1 cellular context compared by ENCODE assay signal in the genomic region with DNA sequence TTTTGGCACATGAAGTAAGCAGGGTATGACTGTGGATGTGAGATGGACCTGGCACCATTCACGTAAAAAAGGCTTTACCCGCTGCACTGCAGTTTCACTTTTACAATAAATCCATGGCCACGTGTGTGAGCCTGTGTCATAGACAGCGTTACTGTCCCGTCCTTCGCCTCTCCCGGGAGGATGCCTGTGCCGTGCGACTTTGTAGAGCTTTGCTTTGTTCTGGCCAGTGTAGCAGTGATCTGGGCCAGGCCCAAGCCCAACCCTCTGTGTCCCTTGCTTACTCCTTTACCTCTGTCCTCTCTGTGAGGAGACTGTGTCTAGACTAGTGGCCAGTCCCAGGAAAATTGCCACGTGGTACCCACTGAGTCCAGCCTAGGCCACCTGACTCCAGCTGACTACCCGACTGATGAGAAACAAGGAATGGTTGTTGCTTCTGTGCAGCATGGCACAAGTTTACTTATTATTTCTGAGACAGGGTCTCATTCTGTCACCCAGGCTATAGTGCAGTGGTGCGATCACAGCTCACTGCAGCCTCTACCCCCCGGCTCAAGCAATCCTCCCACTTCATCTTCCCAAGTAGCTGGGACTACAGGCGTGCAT.
A peak's percentile ranks its signal among the peaks of the same experiment; 100 is the strongest.
TF ChIP-seq lines count a peak whose summit lies in the region.

No MANE protein-coding gene starts in this region.

TF ChIP-seq in HepG2, 621 proteins besides CTCF, POLR2A, EP300 and RAD21 (continued from another document):
- TF ChIP-seq, protein P1, sequence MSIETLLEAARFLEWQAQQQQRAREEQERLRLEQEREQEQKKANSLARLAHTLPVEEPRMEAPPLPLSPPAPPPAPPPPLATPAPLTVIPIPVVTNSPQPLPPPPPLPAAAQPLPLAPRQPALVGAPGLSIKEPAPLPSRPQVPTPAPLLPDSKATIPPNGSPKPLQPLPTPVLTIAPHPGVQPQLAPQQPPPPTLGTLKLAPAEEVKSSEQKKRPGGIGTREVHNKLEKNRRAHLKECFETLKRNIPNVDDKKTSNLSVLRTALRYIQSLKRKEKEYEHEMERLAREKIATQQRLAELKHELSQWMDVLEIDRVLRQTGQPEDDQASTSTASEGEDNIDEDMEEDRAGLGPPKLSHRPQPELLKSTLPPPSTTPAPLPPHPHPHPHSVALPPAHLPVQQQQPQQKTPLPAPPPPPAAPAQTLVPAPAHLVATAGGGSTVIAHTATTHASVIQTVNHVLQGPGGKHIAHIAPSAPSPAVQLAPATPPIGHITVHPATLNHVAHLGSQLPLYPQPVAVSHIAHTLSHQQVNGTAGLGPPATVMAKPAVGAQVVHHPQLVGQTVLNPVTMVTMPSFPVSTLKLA (IDR thresholded peaks at IDR 0.05), result peak; percentile 32; the same call in 1 of the 2 replicates
